Comparison of ENCODE assay signal across 21 cellular contexts in the genomic region with DNA sequence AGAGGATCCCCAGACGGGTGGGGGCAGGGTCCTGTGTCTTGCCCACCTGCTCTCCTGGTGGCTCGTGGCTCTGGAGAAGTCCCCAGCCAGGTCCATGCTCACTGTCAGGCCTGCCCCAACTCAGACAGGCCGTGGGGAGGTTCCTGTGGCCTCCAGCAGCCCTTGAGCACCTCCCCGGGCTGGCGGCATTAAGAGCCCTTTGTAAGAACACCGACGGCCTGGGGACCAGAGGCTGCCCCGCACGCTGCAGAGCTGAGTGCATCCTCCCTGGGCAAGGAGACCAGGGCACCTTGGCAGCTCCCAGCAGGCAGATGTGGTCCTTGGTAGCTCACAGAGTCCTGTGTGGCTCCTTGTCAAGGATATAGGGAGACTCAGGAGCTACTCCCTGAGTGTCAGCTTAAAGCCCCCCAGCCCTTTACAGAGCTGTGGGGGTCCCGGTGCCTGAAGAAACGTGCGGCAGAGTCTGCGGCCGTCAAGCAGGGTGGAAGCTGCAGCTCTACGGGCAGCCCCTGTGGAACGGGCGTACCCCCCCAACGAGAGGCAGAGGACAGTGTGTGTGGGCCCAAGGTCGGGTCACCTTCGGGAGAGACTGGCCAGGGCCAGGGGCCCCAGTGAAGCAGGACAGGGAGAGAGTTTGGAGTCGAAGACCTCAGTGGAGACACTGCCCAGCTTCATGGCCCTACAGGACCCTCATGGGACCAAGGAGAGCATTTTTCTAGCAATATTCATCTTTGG.
DNase-seq lines count a peak whose midpoint lies in the region; ATAC-seq and TF ChIP-seq lines count a peak whose summit lies in the region.
"Had no signal": no experiment of that assay in that cellular context is flagged by ENCODE, and none has a peak within 500 bp of the region (broad histone marks: within the 10 kb centered on the region; RNA-seq: fewer than 3 reads in every experiment).

No MANE protein-coding gene starts in this region.

- TF ChIP-seq POLR2A in stomach (IDR thresholded peaks at IDR 0.05), result no peak

- H3K4me3 ChIP-seq in left lung (no peak overlapping the region), stomach (no peak overlapping the region)
- H3K4me3 ChIP-seq: PC-9 had no signal

- H3K4me1 ChIP-seq in left lung (peaks cover 9 to 23% of the 10 kb centered on the region in 2 donors), stomach (peaks cover 44 to 88% (median 79%) of the 10 kb centered on the region in 4 donors)

- intact Hi-C loops in Right ventricle myocardium inferior (cut with DNase I), result no loop called here
- intact Hi-C loops in cardiac septum (cut with DNase I), result loop anchor here (5.0 kb wide), 3 partner anchors 120 to 160 kb away; a partner anchor contains a TSS
- intact Hi-C loops in left lung (cut with DNase I), result no loop called here
- intact Hi-C loops in stomach (cut with DNase I; ENCODE audit: low total_unique reads), result no loop called here

- ATAC-seq in Right ventricle myocardium inferior (peak; percentile 40), left lung (peak; percentile 60), HG02798 (IDR thresholded peaks at IDR 0.05; ENCODE audit: poor library complexity, unreplicated experiment) (no peak)
- ATAC-seq: activated CD8-positive, alpha-beta T cell treated with anti-CD3 and anti-CD28 coated beads, Interleukin-2, amount 10 ng/mL, durations not matched to agents 7 days and 5 days; activated naive CD8-positive, alpha-beta T cell treated with anti-CD3 and anti-CD28 coated beads, Interleukin-2, amount 50 U/mL, for 24 hours; left colon had no signal

- H3K27me3 ChIP-seq in left lung, result peaks cover 0 to 62% of the 10 kb centered on the region in 2 donors
- H3K27me3 ChIP-seq in stomach, result peaks cover 0 to 35% (median 0%) of the 10 kb centered on the region in 3 donors
- H3K27me3 ChIP-seq: brain microvascular endothelial cell had no signal

- whole genome bisulfite sequencing in stomach, 5 donors, result 40 to 55% (median 49%) methylated on average over 13 to 21 of the region's 21 CpGs

- H3K9me3 ChIP-seq in left lung, result no peaks in the 10 kb centered on the region
- no peaks in the 10 kb centered on the region for H3K9me3 ChIP-seq in stomach

- no peak for TF ChIP-seq CTCF in left lung (IDR thresholded peaks at IDR 0.05)
- TF ChIP-seq CTCF in stomach (IDR thresholded peaks at IDR 0.05), result no peak

- H3K27ac ChIP-seq in left lung (peak overlapping the region; percentile 56 to 71), stomach (peak overlapping the region; percentile 88 to 92 (median 89))
- H3K27ac ChIP-seq: brain microvascular endothelial cell, PC-9 had no signal

- no peak for TF ChIP-seq EP300 in stomach (IDR thresholded peaks at IDR 0.05)

- H3K36me3 ChIP-seq in left lung (no peaks in the 10 kb centered on the region), stomach (no peaks in the 10 kb centered on the region)
- H3K36me3 ChIP-seq: brain microvascular endothelial cell had no signal

- DNase-seq in Right ventricle myocardium inferior (ENCODE audit: missing footprints) (no peak), cardiac septum (ENCODE audit: low spot score) (no peak), left lung (no peak), stomach (no peak), putamen (ENCODE audit: low spot score) (no peak), NCI-H524 treated with DMSO at 0.1 percent for 48 hours (lab: John Stamatoyannopoulos, UW) (no peak)
- DNase-seq in stimulated activated CD4-positive, alpha-beta T cell treated with anti-CD3 and anti-CD28 coated beads, Interleukin-4, amount 100 ng/mL, for 24 hours, result no peak
- DNase-seq: 8988T; activated CD4-positive, CD25-positive, alpha-beta regulatory T cell treated with anti-CD3 and anti-CD28 coated beads, Interleukin-2, amount 50 U/mL, for 72 hours; activated CD8-positive, alpha-beta T cell treated with anti-CD3 and anti-CD28 coated beads, Interleukin-2, amount 10 ng/mL, durations not matched to agents 7 days and 5 days; activated effector memory CD4-positive, alpha-beta T cell treated with anti-CD3 and anti-CD28 coated beads, Interleukin-2, amount 50 U/mL, for 16 hours; activated naive CD8-positive, alpha-beta T cell treated with anti-CD3 and anti-CD28 coated beads, Interleukin-2, amount 50 U/mL, for 24 hours; brain microvascular endothelial cell; CD4-positive, alpha-beta memory T cell; Kasumi-1; left colon; NCI-H1694; NCI-H510A treated with DMSO at 0.1 percent for 48 hours; NK-92 treated with Interleukin-12 subunit alpha and Interleukin-12 subunit beta, amount 100 ng/mL, for 24 hours; PC-9 had no signal
